Comparison of ENCODE assay signal across 6 cellular contexts in genomic region chr2:141723834-141724233, GRCh38.
"Had no signal": no experiment of that assay in that cellular context is flagged by ENCODE, and none has a peak within 500 bp of the region (broad histone marks: within the 10 kb centered on the region; RNA-seq: fewer than 3 reads in every experiment).

No MANE protein-coding gene starts in this region.

- H3K27ac ChIP-seq: GM23248 had no signal

- FAIRE-seq: HTR-8/SVneo had no signal

- H3K9ac ChIP-seq: GM23248 had no signal

- DNase-seq: GM23248, GOT3, H9, HCEC 1CT, KG1 had no signal

- H2AFZ ChIP-seq: GM23248 had no signal

- H3K4me3 ChIP-seq: GM23248 had no signal
